27 cellular contexts compared by ENCODE assay signal in the genomic region with DNA sequence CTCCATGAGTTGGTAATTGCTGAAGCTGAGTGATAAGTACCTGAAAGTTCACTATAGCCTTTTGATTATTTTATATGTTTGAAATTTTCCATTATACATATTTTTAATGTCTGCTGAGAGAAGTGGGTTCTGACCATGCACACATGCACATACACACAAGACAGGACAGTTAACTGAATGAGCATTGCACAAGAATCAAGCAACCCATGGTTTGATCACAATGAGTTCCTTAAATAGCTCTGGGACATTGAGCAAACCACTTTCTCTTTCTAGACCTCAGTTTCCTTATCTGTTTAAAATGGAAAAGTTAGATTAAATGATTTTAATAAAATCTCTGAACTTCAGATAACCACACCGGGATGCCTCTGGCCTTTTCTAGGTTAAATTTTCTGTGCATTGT. TPM values are rescaled to one million over a fixed set of nuclear protein-coding genes. Genes with fewer than 3 reads are reported as not detected.
"Had no signal": no experiment of that assay in that cellular context is flagged by ENCODE, and none has a peak within 500 bp of the region (broad histone marks: within the 10 kb centered on the region; RNA-seq: fewer than 3 reads in every experiment).

No MANE protein-coding gene starts in this region.

- H3K4me3 ChIP-seq: coronary artery, heart right ventricle, prostate gland, stomach, testis had no signal

- H3K4me1 Mint-ChIP-seq: activated naive CD4-positive, alpha-beta T cell treated with anti-CD3 and anti-CD28 coated beads, Interleukin-2, amount 10 ng/mL, durations not matched to agents 7 days and 5 days; activated naive CD8-positive, alpha-beta T cell treated with anti-CD3 and anti-CD28 coated beads, Interleukin-2, amount 50 U/mL, for 24 hours; immature natural killer cell; neural crest cell had no signal

- H3K27ac Mint-ChIP-seq: activated naive CD4-positive, alpha-beta T cell treated with anti-CD3 and anti-CD28 coated beads, Interleukin-2, amount 10 ng/mL, durations not matched to agents 7 days and 5 days; activated naive CD8-positive, alpha-beta T cell treated with anti-CD3 and anti-CD28 coated beads, Interleukin-2, amount 50 U/mL, for 24 hours; immature natural killer cell; type B pancreatic cell had no signal

- H3K27me3 Mint-ChIP-seq: activated naive CD4-positive, alpha-beta T cell treated with anti-CD3 and anti-CD28 coated beads, Interleukin-2, amount 10 ng/mL, durations not matched to agents 7 days and 5 days; activated naive CD8-positive, alpha-beta T cell treated with anti-CD3 and anti-CD28 coated beads, Interleukin-2, amount 50 U/mL, for 24 hours; type B pancreatic cell had no signal

- H3K4me3 Mint-ChIP-seq: activated naive CD4-positive, alpha-beta T cell treated with anti-CD3 and anti-CD28 coated beads, Interleukin-2, amount 10 ng/mL, durations not matched to agents 7 days and 5 days; activated naive CD8-positive, alpha-beta T cell treated with anti-CD3 and anti-CD28 coated beads, Interleukin-2, amount 50 U/mL, for 24 hours; activated T-cell treated with anti-CD3 and anti-CD28 coated beads, Interleukin-2, amount 50 U/mL, for 4 hours; immature natural killer cell; neural crest cell; type B pancreatic cell had no signal

- H3K36me3 Mint-ChIP-seq: activated naive CD4-positive, alpha-beta T cell treated with anti-CD3 and anti-CD28 coated beads, Interleukin-2, amount 10 ng/mL, durations not matched to agents 7 days and 5 days; immature natural killer cell; type B pancreatic cell had no signal

- ATAC-seq: activated CD4-positive, CD25-positive, alpha-beta regulatory T cell treated with anti-CD3 and anti-CD28 coated beads, Interleukin-2, amount 50 U/mL, for 24 hours; activated naive CD8-positive, alpha-beta T cell treated with anti-CD3 and anti-CD28 coated beads, Interleukin-2, amount 50 U/mL, for 24 hours; activated T-cell treated with anti-CD3 and anti-CD28 coated beads, Interleukin-2, amount 50 U/mL, for 4 hours; esophagus mucosa; heart right ventricle; left ventricle myocardium superior; right cardiac atrium had no signal

- H3K9me3 Mint-ChIP-seq: activated naive CD4-positive, alpha-beta T cell treated with anti-CD3 and anti-CD28 coated beads, Interleukin-2, amount 10 ng/mL, durations not matched to agents 7 days and 5 days; activated naive CD8-positive, alpha-beta T cell treated with anti-CD3 and anti-CD28 coated beads, Interleukin-2, amount 50 U/mL, for 24 hours; activated T-cell treated with anti-CD3 and anti-CD28 coated beads, Interleukin-2, amount 50 U/mL, for 4 hours; neural crest cell; type B pancreatic cell had no signal

- DNase-seq: activated CD4-positive, alpha-beta T cell treated with anti-CD3 and anti-CD28 coated beads, Interleukin-2, amount 50 U/mL, for 1 hour; activated CD8-positive, alpha-beta memory T cell treated with anti-CD3 and anti-CD28 coated beads, Interleukin-2, amount 50 U/mL, for 4 hours; activated effector memory CD4-positive, alpha-beta T cell treated with Interleukin-2 at 50 U/mL for 16 hours; activated naive CD4-positive, alpha-beta T cell treated with anti-CD3 and anti-CD28 coated beads, Interleukin-2, amount 10 ng/mL, durations not matched to agents 7 days and 5 days; activated naive CD8-positive, alpha-beta T cell treated with anti-CD3 and anti-CD28 coated beads, Interleukin-2, amount 50 U/mL, for 24 hours; activated T-cell treated with anti-CD3 and anti-CD28 coated beads, Interleukin-2, amount 50 U/mL, for 4 hours; aorta; brain microvascular endothelial cell; central memory CD4-positive, alpha-beta T cell; heart right ventricle; immature natural killer cell; left ventricle myocardium superior; right cardiac atrium; small intestine; stimulated activated CD4-positive, alpha-beta T cell treated with anti-CD3 and anti-CD28 coated beads, Interleukin-15, amount 100 ng/mL, for 24 hours; stimulated activated CD4-positive, alpha-beta T cell treated with anti-CD3 and anti-CD28 coated beads, Interleukin-2, amount 100 ng/mL, for 48 hours; stomach; testis had no signal

RNA-seq across cellular contexts. Expression of gene SNTN, which starts 26.7 kb away (rescaled TPM):
- total RNA-seq: activated T-cell treated with anti-CD3 and anti-CD28 coated beads, Interleukin-2, amount 50 U/mL, for 4 hours; aorta; esophagus mucosa; heart right ventricle; left ventricle myocardium superior; mononuclear cell; neural crest cell; osteoblast; prostate gland; right cardiac atrium; stomach; T-helper 1 cell treated with Interleukin-12 subunit alpha and Interleukin-12 subunit beta and Interleukin-4 antibody, amounts not matched to agents 30 ng/mL and 1 ng/mL, for 36 hours; testis had no signal
